9 cellular contexts compared by ENCODE assay signal in the genomic region with DNA sequence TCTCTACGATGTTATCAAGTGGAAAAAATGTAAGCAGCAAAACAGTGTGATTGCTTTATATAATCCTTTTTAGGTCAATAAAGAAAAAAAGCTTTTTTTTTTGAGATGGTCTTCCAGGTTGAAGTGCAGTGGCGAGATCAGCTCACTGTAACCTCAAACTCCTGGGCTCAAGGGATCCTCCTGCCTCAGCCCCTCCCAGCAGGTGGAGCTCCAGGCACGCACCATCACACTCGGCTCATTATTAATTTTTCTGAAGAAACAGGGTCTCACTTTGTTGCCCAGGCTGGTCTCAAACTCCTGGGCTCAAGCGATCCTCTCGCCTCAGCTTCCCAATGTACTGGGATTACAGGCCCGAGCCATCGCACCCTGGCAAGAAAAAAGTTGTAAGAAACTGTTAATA. TPM values are rescaled to one million over a fixed set of nuclear protein-coding genes. Genes with fewer than 3 reads are reported as not detected.
DNase-seq lines count a peak whose midpoint lies in the region; TF ChIP-seq lines count a peak whose summit lies in the region.
"Had no signal": no experiment of that assay in that cellular context is flagged by ENCODE, and none has a peak within 500 bp of the region (broad histone marks: within the 10 kb centered on the region; RNA-seq: fewer than 3 reads in every experiment).

No MANE protein-coding gene starts in this region.

- TF ChIP-seq CTCF in GM06990 (IDR thresholded peaks at IDR 0.05; ENCODE audit: insufficient read depth, low read length, poor library complexity, severe bottlenecking) (peak; percentile 60), fibroblast of the aortic adventitia (IDR thresholded peaks at IDR 0.05; ENCODE audit: insufficient read depth, low read length) (peak; percentile 23)

- H3K36me3 ChIP-seq in GM06990 (ENCODE audit: control insufficient read depth, insufficient read depth, low read length): peaks cover 22% of the 10 kb centered on the region

- in situ Hi-C loops in ACHN (cut with HindIII; ENCODE audit: low pct_ligation_motif_present, low pct_unique_long_range_greater_than_20kb, low sequenced_read_pairs): no loop called here

- H3K4me3 ChIP-seq in GM06990 (replicated peaks; ENCODE audit: low read depth, low read length) (no peak overlapping the region), fibroblast of the aortic adventitia (ENCODE audit: low read depth, low read length) (no peak overlapping the region)

- peak; percentile 9 for DNase-seq in ACHN
- no peak for DNase-seq in GM06990 (ENCODE audit: extremely low read depth, insufficient read length)
- DNase-seq in T-helper 9 cell: peak; percentile 9
- DNase-seq in fibroblast of the aortic adventitia (ENCODE audit: low read depth): no peak
- no peak for DNase-seq in occipital lobe (lab: John Stamatoyannopoulos, UW)
- no peak for DNase-seq in cerebellar cortex (ENCODE audit: low spot score)
- no peak for DNase-seq in cerebellar nuclear complex (lab: John Stamatoyannopoulos, UW)
- DNase-seq in NCI-H748 (lab: John Stamatoyannopoulos, UW; ENCODE audit: unreplicated experiment): no peak
- DNase-seq: effector CD8-positive, alpha-beta T cell had no signal

- no peaks in the 10 kb centered on the region for H3K27me3 ChIP-seq in GM06990 (replicated peaks; ENCODE audit: control insufficient read depth, insufficient read depth, low read length)

RNA-seq across cellular contexts. Expression of gene RNF168, which starts 17.3 kb away (rescaled TPM):
- total RNA-seq in fibroblast of the aortic adventitia (ENCODE audit: low replicate concordance) (32.4 and 35.4 TPM in 2 replicates), occipital lobe (25.9 TPM)

RNA-seq across cellular contexts. Expression of gene SMCO1, which starts 28.9 kb away (rescaled TPM):
- not detected in 2 replicates for total RNA-seq in fibroblast of the aortic adventitia (ENCODE audit: low replicate concordance)
- total RNA-seq in occipital lobe: not detected

RNA-seq across cellular contexts. Expression of gene UBXN7, which starts 54.0 kb away (rescaled TPM):
- total RNA-seq in fibroblast of the aortic adventitia (ENCODE audit: low replicate concordance) (20.9 and 27.7 TPM in 2 replicates), occipital lobe (65.0 TPM)

Comparison
In these comparisons a context has a peak if more than half of its experiments do, and no peak if none do; other contexts are left out.
1. DNase-seq: peak in ACHN (single experiment) and T-helper 9 cell (single experiment); none in GM06990 (single experiment), fibroblast of the aortic adventitia (single experiment), occipital lobe (single experiment), cerebellar cortex (single experiment), cerebellar nuclear complex (0 of 2) and NCI-H748 (single experiment).